8 cellular contexts compared by ENCODE assay signal in genomic region chr12:123150273-123150803, GRCh38. TPM values are rescaled to one million over a fixed set of nuclear protein-coding genes. Genes with fewer than 3 reads are reported as not detected.
A peak's percentile ranks its signal among the peaks of the same experiment; 100 is the strongest.
DNase-seq lines count a peak whose midpoint lies in the region; ATAC-seq and TF ChIP-seq lines count a peak whose summit lies in the region.

No MANE protein-coding gene starts in this region.

- no peak for TF ChIP-seq RAD21 in SK-N-SH (IDR thresholded peaks at IDR 0.05; ENCODE audit: low read length)

- TF ChIP-seq CTCF in CD8-positive, alpha-beta T cell (IDR thresholded peaks at IDR 0.05): no peak
- no peak for TF ChIP-seq CTCF in SK-N-SH (IDR thresholded peaks at IDR 0.05)
- no peak for TF ChIP-seq CTCF in right lobe of liver (IDR thresholded peaks at IDR 0.05)

- peaks cover 7% of the 10 kb centered on the region for H3K36me3 Mint-ChIP-seq in CD8-positive, alpha-beta T cell
- H3K36me3 Mint-ChIP-seq in central memory CD8-positive, alpha-beta T cell (ENCODE audit: insufficient read depth): peaks cover 7% of the 10 kb centered on the region

- no peaks in the 10 kb centered on the region for H3K9me2 ChIP-seq in SK-N-SH

- peaks cover 22% of the 10 kb centered on the region; the same call in 1 of the 2 replicates for H3K79me2 ChIP-seq in SK-N-SH (ENCODE audit: insufficient read depth)

- H3K9me3 ChIP-seq in CD8-positive, alpha-beta T cell (ENCODE audit: low read length): no peaks in the 10 kb centered on the region
- H3K9me3 ChIP-seq in HAP-1 (no peaks in the 10 kb centered on the region), SK-N-SH (no peaks in the 10 kb centered on the region), right lobe of liver (no peaks in the 10 kb centered on the region)

- H3K27me3 ChIP-seq in CD8-positive, alpha-beta T cell (ENCODE audit: insufficient read depth, low read length): no peaks in the 10 kb centered on the region
- H3K27me3 ChIP-seq in HAP-1 (ENCODE audit: low read depth) (no peaks in the 10 kb centered on the region), SK-N-SH (ENCODE audit: insufficient read depth) (no peaks in the 10 kb centered on the region), right lobe of liver (no peaks in the 10 kb centered on the region)

- peak in 3 of 7 experiments; percentile 23 to 51 (median 31) for DNase-seq in CD8-positive, alpha-beta T cell
- DNase-seq in HAP-1 (ENCODE audit: low spot score in 2 of 2): peak in 1 of 2 experiments; percentile 62
- peak; percentile 88 for DNase-seq in SK-N-SH
- no peak for DNase-seq in central memory CD8-positive, alpha-beta T cell (ENCODE audit: low spot score in 2 of 2)
- peak; percentile 60 to 66 (median 65) for DNase-seq in right lobe of liver
- peak; percentile 38 to 54 for DNase-seq in stimulated activated naive CD8-positive, alpha-beta T cell treated with anti-CD3 and anti-CD28 coated beads, Interleukin-15, amount 100 ng/mL, for 72 hours
- DNase-seq in superior temporal gyrus (ENCODE audit: extremely low spot score): no peak

- no peaks in the 10 kb centered on the region for H4K20me1 ChIP-seq in SK-N-SH (ENCODE audit: insufficient read depth)

- H3K4me1 Mint-ChIP-seq in CD8-positive, alpha-beta T cell (ENCODE audit: low read depth): peaks cover 43% of the 10 kb centered on the region
- H3K4me1 Mint-ChIP-seq in central memory CD8-positive, alpha-beta T cell: peaks cover 6% of the 10 kb centered on the region
- H3K4me1 Mint-ChIP-seq in stimulated activated naive CD8-positive, alpha-beta T cell treated with anti-CD3 and anti-CD28 coated beads, Interleukin-15, amount 100 ng/mL, for 72 hours: peaks cover 33% of the 10 kb centered on the region

- H3K27ac Mint-ChIP-seq in CD8-positive, alpha-beta T cell: peak overlapping the region; percentile 50
- peak overlapping the region; percentile 24 for H3K27ac Mint-ChIP-seq in central memory CD8-positive, alpha-beta T cell (ENCODE audit: low read depth)
- H3K27ac Mint-ChIP-seq in stimulated activated naive CD8-positive, alpha-beta T cell treated with anti-CD3 and anti-CD28 coated beads, Interleukin-15, amount 100 ng/mL, for 72 hours: peak overlapping the region; percentile 86 to 94

- H2AFZ ChIP-seq in SK-N-SH (ENCODE audit: low read depth): no peak overlapping the region

- no peaks in the 10 kb centered on the region for H3K9me3 Mint-ChIP-seq in CD8-positive, alpha-beta T cell
- H3K9me3 Mint-ChIP-seq in central memory CD8-positive, alpha-beta T cell: no peaks in the 10 kb centered on the region
- no peaks in the 10 kb centered on the region for H3K9me3 Mint-ChIP-seq in stimulated activated naive CD8-positive, alpha-beta T cell treated with anti-CD3 and anti-CD28 coated beads, Interleukin-15, amount 100 ng/mL, for 72 hours

- H3K27me3 Mint-ChIP-seq in CD8-positive, alpha-beta T cell (ENCODE audit: low read depth): no peaks in the 10 kb centered on the region
- no peaks in the 10 kb centered on the region for H3K27me3 Mint-ChIP-seq in central memory CD8-positive, alpha-beta T cell
- no peaks in the 10 kb centered on the region for H3K27me3 Mint-ChIP-seq in stimulated activated naive CD8-positive, alpha-beta T cell treated with anti-CD3 and anti-CD28 coated beads, Interleukin-15, amount 100 ng/mL, for 72 hours

- intact Hi-C loops in CD8-positive, alpha-beta T cell (cut with DNase I, micrococcal nuclease): loop anchor here (2.0 to 5.0 kb wide), 5 partner anchors 44 to 168 kb away; partner anchors contain the start of genes ARL6IP4 (in 1 of the 2), MPHOSPH9 (in 1 of the 2) and MTRFR (in 1 of the 2)
- intact Hi-C loops in right lobe of liver (cut with DNase I): loop anchor here in 1 of 2 donors (5.0 kb wide), 1 partner anchor 87 kb away; no protein-coding TSS in a partner anchor

- 0% methylated on average over 8 of the region's 63 CpGs for WGBS in SK-N-SH (ENCODE audit: low lambda C conversion rate)
- 0% methylated on average over 4 of the region's 63 CpGs for WGBS in right lobe of liver (ENCODE audit: insufficient coverage, low coverage, low lambda C conversion rate, missing lambda C conversion rate)

- H3K4me3 ChIP-seq in CD8-positive, alpha-beta T cell (ENCODE audit: low read depth, low read length): peak overlapping the region; percentile 56
- H3K4me3 ChIP-seq in HAP-1 (peak overlapping the region; percentile 57), SK-N-SH (ENCODE audit: low read depth in 2 of 2, low read length in 1 of 2) (peak overlapping the region; percentile 66 to 72), right lobe of liver (peak overlapping the region; percentile 63 to 85 (median 68))

- H3K36me3 ChIP-seq in CD8-positive, alpha-beta T cell (ENCODE audit: insufficient read depth, low read length): no peaks in the 10 kb centered on the region
- H3K36me3 ChIP-seq in HAP-1 (replicated peaks): peaks cover 1% of the 10 kb centered on the region
- peaks cover 10 to 21% of the 10 kb centered on the region in 2 experiments for H3K36me3 ChIP-seq in SK-N-SH (replicated peaks in 1 of 2; ENCODE audit: control insufficient read depth in 1 of 2, insufficient read depth in 2 of 2, low read length in 1 of 2)
- H3K36me3 ChIP-seq in right lobe of liver: no peaks in the 10 kb centered on the region

- H3K4me1 ChIP-seq in CD8-positive, alpha-beta T cell (ENCODE audit: insufficient read depth, low read length): peaks cover 37% of the 10 kb centered on the region
- peaks cover 14% of the 10 kb centered on the region for H3K4me1 ChIP-seq in HAP-1
- peaks cover 0 to 19% of the 10 kb centered on the region in 2 experiments; a peak in 1 of 4 replicates for H3K4me1 ChIP-seq in SK-N-SH (ENCODE audit: control insufficient read depth in 1 of 2, insufficient read depth in 2 of 2, low read depth in 1 of 2, low read length in 1 of 2)
- peaks cover 0 to 44% (median 21%) of the 10 kb centered on the region in 4 donors for H3K4me1 ChIP-seq in right lobe of liver

- TF ChIP-seq POLR2A in right lobe of liver (IDR thresholded peaks at IDR 0.05): no peak

- POLR2A ChIA-PET in CD8-positive, alpha-beta T cell (lab: Charles Lee): interaction anchor here (1.1 to 5.5 kb wide), 7 partner anchors 19 to 83 kb away, joined by 3 to 31 read pairs (median 5); partner anchors contain the start of genes MPHOSPH9 and MTRFR
- POLR2A ChIA-PET in SK-N-SH (lab: Yijun Ruan, JAX): interaction anchor here (1.5 kb wide), 1 partner anchor 82 kb away, joined by 5 read pairs; the partner anchor contains the start of gene MPHOSPH9

- ATAC-seq in CD8-positive, alpha-beta T cell: peak; percentile 4
- ATAC-seq in central memory CD8-positive, alpha-beta T cell (replicated peaks; ENCODE audit: extremely low read depth, poor library complexity, severe bottlenecking): no peak
- ATAC-seq in right lobe of liver (peak; percentile 24 to 51 (median 46)), GM18519 (IDR thresholded peaks at IDR 0.05; ENCODE audit: low FRiP score, unreplicated experiment) (no peak)
- peak; percentile 60 for ATAC-seq in stimulated activated naive CD8-positive, alpha-beta T cell treated with anti-CD3 and anti-CD28 coated beads, Interleukin-15, amount 100 ng/mL, for 72 hours

- no peak overlapping the region for H3K27ac ChIP-seq in CD8-positive, alpha-beta T cell (ENCODE audit: low read depth, low read length)
- H3K27ac ChIP-seq in SK-N-SH (ENCODE audit: low read depth in 2 of 2, low read length in 1 of 2) (no peak overlapping the region), right lobe of liver (peak overlapping the region; percentile 62 to 69 (median 66))

- TF ChIP-seq EP300 in SK-N-SH (IDR thresholded peaks at IDR 0.05; ENCODE audit: borderline replicate concordance in 1 of 2, low read depth in 1 of 2, low read length in 1 of 2): no peak

- peaks cover 13% of the 10 kb centered on the region for H3F3A ChIP-seq in SK-N-SH (replicated peaks; ENCODE audit: insufficient read depth)

- peak overlapping the region; percentile 96 for H3K4me2 ChIP-seq in SK-N-SH

- H3K4me3 Mint-ChIP-seq in CD8-positive, alpha-beta T cell: peak overlapping the region; percentile 84
- peak overlapping the region; percentile 69 for H3K4me3 Mint-ChIP-seq in central memory CD8-positive, alpha-beta T cell
- peak overlapping the region; percentile 74 to 91 for H3K4me3 Mint-ChIP-seq in stimulated activated naive CD8-positive, alpha-beta T cell treated with anti-CD3 and anti-CD28 coated beads, Interleukin-15, amount 100 ng/mL, for 72 hours

- CTCF ChIA-PET in CD8-positive, alpha-beta T cell (lab: Charles Lee): interaction anchor here (0.6 to 9.4 kb wide), 6 partner anchors 15 to 638 kb away, joined by 3 to 57 read pairs (median 6); no protein-coding TSS in a partner anchor
- CTCF ChIA-PET in SK-N-SH (lab: Yijun Ruan, JAX): interaction anchor here (0.6 to 3.4 kb wide), 11 partner anchors 11 to 1688 kb away, joined by 3 to 15 read pairs (median 3); partner anchors contain the start of gene ABCB9

- in situ Hi-C loops in HAP-1 (cut with MboI; ENCODE audit: low sequenced_read_pairs): no loop called here

- peak overlapping the region; percentile 66 for H3K9ac ChIP-seq in SK-N-SH

TF ChIP-seq in SK-N-SH, 30 proteins besides CTCF, POLR2A, EP300 and RAD21:
- TF ChIP-seq MAX (IDR thresholded peaks at IDR 0.05; ENCODE audit: low read depth) (no peak), TAF1 (IDR thresholded peaks at IDR 0.05; ENCODE audit: borderline replicate concordance, low read depth, low read length) (no peak), EZH2phosphoT487 (IDR thresholded peaks at IDR 0.05; ENCODE audit: borderline replicate concordance, low read depth) (no peak), SMC3 (IDR thresholded peaks at IDR 0.05; ENCODE audit: low read depth, low read length) (no peak), NRF1 (IDR thresholded peaks at IDR 0.05; ENCODE audit: low read depth, low read length) (no peak), SIN3A (IDR thresholded peaks at IDR 0.05; ENCODE audit: borderline replicate concordance, low read depth, low read length) (no peak), RXRA (IDR thresholded peaks at IDR 0.05; ENCODE audit: borderline replicate concordance, low read depth) (no peak)

RNA-seq across cellular contexts. Expression of gene PITPNM2, which starts 0.6 kb away (rescaled TPM):
- total RNA-seq in CD8-positive, alpha-beta T cell: 10 to 100 TPM; 28.1 to 29.2 TPM
- polyA plus RNA-seq in SK-N-SH (2012; rRNA removed): 2.6 and 3.7 TPM in 2 replicates
- polyA plus RNA-seq in SK-N-SH (2012; cell fraction: cytosol; rRNA removed): 1.3 and 2.0 TPM in 2 replicates
- polyA plus RNA-seq in SK-N-SH (2012; cell fraction: nucleus; rRNA removed): 12.7 and 16.1 TPM in 2 replicates
- total RNA-seq in right lobe of liver: 10 to 100 TPM in 4 of 6 experiments, 1 to 10 TPM in 2; 5.8 to 24.7 (median 14.2) TPM

Comparison
In these comparisons a context has a peak if more than half of its experiments do, and no peak if none do; other contexts are left out.
1. ATAC-seq: peak in CD8-positive, alpha-beta T cell (single experiment), right lobe of liver (4 of 4) and stimulated activated naive CD8-positive, alpha-beta T cell treated with anti-CD3 and anti-CD28 coated beads, Interleukin-15, amount 100 ng/mL, for 72 hours (single experiment); none in central memory CD8-positive, alpha-beta T cell (single experiment) and GM18519 (single experiment).
2. DNase-seq: peak in SK-N-SH (single experiment), right lobe of liver (3 of 3) and stimulated activated naive CD8-positive, alpha-beta T cell treated with anti-CD3 and anti-CD28 coated beads, Interleukin-15, amount 100 ng/mL, for 72 hours (2 of 2); none in central memory CD8-positive, alpha-beta T cell (0 of 2) and superior temporal gyrus (single experiment).
3. H3K27ac ChIP-seq: peak in right lobe of liver (3 of 3); none in CD8-positive, alpha-beta T cell (single experiment) and SK-N-SH (0 of 2).
4. H3K27ac Mint-ChIP-seq: peak in every context shown above with its lines; median percentile 90 in stimulated activated naive CD8-positive, alpha-beta T cell treated with anti-CD3 and anti-CD28 coated beads, Interleukin-15, amount 100 ng/mL, for 72 hours; 50 in CD8-positive, alpha-beta T cell; 24 in central memory CD8-positive, alpha-beta T cell.
5. Peak in every context shown above with its lines, with median percentiles within 50 percentile points of each other: H3K4me3 ChIP-seq and H3K4me3 Mint-ChIP-seq.